ENCODE assay signal across 1 cellular context in genomic region chr19:58547323-58548312, GRCh38.
TF ChIP-seq lines count a peak whose summit lies in the region.

No MANE protein-coding gene starts in this region.

TF ChIP-seq in A549, 52 proteins besides CTCF, POLR2A, EP300 and RAD21:
- TF ChIP-seq EHF (CRISPR knock-in tag; IDR thresholded peaks at IDR 0.05) (no peak), HOXA7 (CRISPR knock-in tag; IDR thresholded peaks at IDR 0.05) (no peak), JUNB (IDR thresholded peaks at IDR 0.05) (no peak)
